Comparison of ENCODE assay signal across 7 cellular contexts in genomic region chr18:30533716-30534115, GRCh38.
"Had no signal": no experiment of that assay in that cellular context is flagged by ENCODE, and none has a peak within 500 bp of the region (broad histone marks: within the 10 kb centered on the region; RNA-seq: fewer than 3 reads in every experiment).

No MANE protein-coding gene starts in this region.

- H3K9ac ChIP-seq: KMS-11 had no signal

- DNase-seq: IMR-90, KBM-7, KG1 had no signal

- ATAC-seq: HepG2 had no signal

- H3K4me2 ChIP-seq: KMS-11 had no signal

- H3K27ac ChIP-seq: HL-60, KMS-11 had no signal

- FAIRE-seq: HepG2, HTR-8/SVneo had no signal
